ENCODE assay signal across 15 cellular contexts in the genomic region with DNA sequence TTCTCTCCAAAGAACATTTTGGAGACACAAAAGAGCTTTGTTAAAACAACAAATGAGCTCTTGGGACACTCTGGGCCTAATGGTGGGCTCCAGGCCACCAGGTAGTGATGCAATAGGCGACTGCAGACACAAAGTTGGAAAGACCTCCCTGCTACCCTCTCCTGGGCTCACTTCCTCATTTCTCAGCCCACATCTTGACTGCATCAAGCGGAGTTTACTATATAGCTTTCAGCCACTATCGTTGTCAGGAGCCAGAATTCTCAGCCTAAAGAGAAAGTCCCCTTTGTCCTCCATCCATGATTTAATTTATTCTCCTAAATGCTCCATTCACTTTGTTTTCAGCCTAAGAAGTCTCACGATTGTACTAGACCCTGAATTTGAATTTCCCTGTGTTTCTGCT.
DNase-seq lines count a peak whose midpoint lies in the region; ATAC-seq lines count a peak whose summit lies in the region.
"Had no signal": no experiment of that assay in that cellular context is flagged by ENCODE, and none has a peak within 500 bp of the region (broad histone marks: within the 10 kb centered on the region; RNA-seq: fewer than 3 reads in every experiment).

No MANE protein-coding gene starts in this region.

- H3K27ac Mint-ChIP-seq in natural killer cell treated with Interleukin-12 subunit alpha and Interleukin-12 subunit beta and Interleukin-15 and Interleukin-18, amount 100 ng/mL, for 72 hours = no peak overlapping the region
- H3K27ac Mint-ChIP-seq: activated B cell treated with CpG ODN at 0.5 μM for 24 hours had no signal

- H3K4me1 Mint-ChIP-seq in natural killer cell treated with Interleukin-12 subunit alpha and Interleukin-12 subunit beta and Interleukin-15 and Interleukin-18, amount 100 ng/mL, for 72 hours (ENCODE audit: low read depth in 2 of 2) = no peaks in the 10 kb centered on the region

- no peaks in the 10 kb centered on the region for H3K36me3 Mint-ChIP-seq in natural killer cell treated with Interleukin-12 subunit alpha and Interleukin-12 subunit beta and Interleukin-15 and Interleukin-18, amount 100 ng/mL, for 72 hours

- no peaks in the 10 kb centered on the region for H3K9me3 Mint-ChIP-seq in natural killer cell treated with Interleukin-12 subunit alpha and Interleukin-12 subunit beta and Interleukin-15 and Interleukin-18, amount 100 ng/mL, for 72 hours
- H3K9me3 Mint-ChIP-seq: activated B cell treated with CpG ODN at 0.5 μM for 24 hours; activated T-cell treated with anti-CD3 and anti-CD28 coated beads, Interleukin-2, amount 50 U/mL, for 4 hours had no signal

- ATAC-seq in GM19452 (IDR thresholded peaks at IDR 0.05; ENCODE audit: unreplicated experiment) (peak; percentile 53), HG03095 (IDR thresholded peaks at IDR 0.05; ENCODE audit: unreplicated experiment) (peak; percentile 81), HG03045 (IDR thresholded peaks at IDR 0.05; ENCODE audit: unreplicated experiment) (no peak)
- no peak for ATAC-seq in natural killer cell treated with Interleukin-12 subunit alpha and Interleukin-12 subunit beta and Interleukin-15 and Interleukin-18, amount 100 ng/mL, for 72 hours
- ATAC-seq: A549; activated T-cell treated with anti-CD3 and anti-CD28 coated beads, Interleukin-2, amount 50 U/mL, for 4 hours had no signal

- H3K4me3 Mint-ChIP-seq in natural killer cell treated with Interleukin-12 subunit alpha and Interleukin-12 subunit beta and Interleukin-15 and Interleukin-18, amount 100 ng/mL, for 72 hours = no peak overlapping the region
- H3K4me3 Mint-ChIP-seq: activated B cell treated with CpG ODN at 0.5 μM for 24 hours; activated T-cell treated with anti-CD3 and anti-CD28 coated beads, Interleukin-2, amount 50 U/mL, for 4 hours had no signal

- DNase-seq in Ammon's horn (ENCODE audit: low spot score) (peak; percentile 20), OCI-M1 (lab: John Stamatoyannopoulos, UW) (peak; percentile 63), ureter (ENCODE audit: low spot score) (no peak), mucosa of gallbladder (ENCODE audit: low spot score) (no peak)
- DNase-seq in natural killer cell treated with Interleukin-12 subunit alpha and Interleukin-12 subunit beta and Interleukin-15 and Interleukin-18, amount 100 ng/mL, for 72 hours (ENCODE audit: low spot score) = no peak
- DNase-seq: activated B cell treated with CpG ODN at 0.5 μM for 24 hours; activated T-cell treated with anti-CD3 and anti-CD28 coated beads, Interleukin-2, amount 50 U/mL, for 4 hours; DMS 273 treated with DMSO at 0.1 percent for 48 hours; KG1; stimulated activated CD4-positive, alpha-beta T cell treated with anti-CD3 and anti-CD28 coated beads, Interleukin-4, amount 100 ng/mL, for 1 hour; stomach had no signal

- H3K27me3 Mint-ChIP-seq in natural killer cell treated with Interleukin-12 subunit alpha and Interleukin-12 subunit beta and Interleukin-15 and Interleukin-18, amount 100 ng/mL, for 72 hours = peaks cover 0 to 9% of the 10 kb centered on the region in 2 donors
- H3K27me3 Mint-ChIP-seq: activated B cell treated with CpG ODN at 0.5 μM for 24 hours had no signal

Comparison
In these comparisons a context has a peak if more than half of its experiments do, and no peak if none do; other contexts are left out.
1. DNase-seq: peak in Ammon's horn (single experiment) and OCI-M1 (single experiment); none in ureter (single experiment), mucosa of gallbladder (single experiment) and natural killer cell treated with Interleukin-12 subunit alpha and Interleukin-12 subunit beta and Interleukin-15 and Interleukin-18, amount 100 ng/mL, for 72 hours (single experiment).
2. ATAC-seq: peak in GM19452 (single experiment) and HG03095 (single experiment); none in natural killer cell treated with Interleukin-12 subunit alpha and Interleukin-12 subunit beta and Interleukin-15 and Interleukin-18, amount 100 ng/mL, for 72 hours (0 of 2) and HG03045 (single experiment).